In the genomic region with DNA sequence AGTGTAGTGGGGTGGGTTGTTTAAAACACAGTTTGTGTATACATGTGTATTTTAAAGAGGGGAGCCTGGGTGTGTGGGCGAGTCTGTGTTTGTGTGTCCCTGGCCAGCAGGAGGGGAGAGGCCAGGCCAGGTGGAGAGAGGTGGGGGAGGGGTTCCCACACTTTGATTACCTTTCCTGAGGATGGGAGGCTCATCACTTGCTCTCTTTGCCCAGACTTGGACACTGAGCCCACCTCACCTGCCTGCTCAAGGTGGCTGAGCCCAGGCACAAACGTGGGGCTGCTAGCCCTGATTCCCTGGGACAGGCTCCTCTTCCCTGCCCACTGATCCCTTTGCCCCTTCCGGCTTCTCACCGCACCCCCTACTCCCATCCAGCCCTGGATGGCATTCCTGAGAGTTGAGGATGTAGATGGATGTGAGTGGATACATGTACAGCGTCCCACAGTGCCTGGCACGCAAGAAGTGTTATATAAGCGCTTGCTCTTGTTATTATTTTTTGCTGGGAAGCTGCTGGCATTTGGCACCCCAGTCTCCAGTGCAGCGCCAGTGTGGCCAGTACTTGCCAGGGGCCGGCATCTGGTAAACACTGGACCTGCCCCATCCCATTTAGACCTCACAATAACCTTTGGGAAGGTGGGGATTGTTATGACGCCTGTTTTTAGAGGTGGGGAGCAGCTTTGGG, we compare ENCODE assay signal across 8 cellular contexts. TPM values are rescaled to one million over a fixed set of nuclear protein-coding genes. Genes with fewer than 3 reads are reported as not detected.
A peak's percentile ranks its signal among the peaks of the same experiment; 100 is the strongest.
DNase-seq lines count a peak whose midpoint lies in the region; ATAC-seq, FAIRE-seq and TF ChIP-seq lines count a peak whose summit lies in the region.

No MANE protein-coding gene starts in this region.

- H3K4me1 ChIP-seq in ascending aorta: peaks cover 10 to 14% of the 10 kb centered on the region in 2 donors
- peaks cover 57% of the 10 kb centered on the region for H3K4me1 ChIP-seq in HepG2 (ENCODE audit: insufficient read depth, low read length)
- H3K4me1 ChIP-seq in thymus (ENCODE audit: control insufficient read depth, insufficient read depth, low read length): peaks cover 7% of the 10 kb centered on the region

- H3K79me2 ChIP-seq in HepG2 (ENCODE audit: insufficient read depth, low read length): peaks cover 25% of the 10 kb centered on the region

- H3K36me3 ChIP-seq in ascending aorta (peaks cover 17 to 38% of the 10 kb centered on the region in 2 donors), HepG2 (replicated peaks in 1 of 2; ENCODE audit: control insufficient read depth in 1 of 2, insufficient read depth in 2 of 2, low read length in 2 of 2) (peaks cover 1 to 14% of the 10 kb centered on the region in 2 experiments; a peak in 2 of 5 replicates), thymus (ENCODE audit: control insufficient read depth, insufficient read depth) (no peaks in the 10 kb centered on the region)

- no peaks in the 10 kb centered on the region for H3K9me3 ChIP-seq in ascending aorta
- no peaks in the 10 kb centered on the region for H3K9me3 ChIP-seq in HepG2 (ENCODE audit: low read length)
- H3K9me3 ChIP-seq in thymus (ENCODE audit: control insufficient read depth): no peaks in the 10 kb centered on the region

- DNase-seq in Right ventricle myocardium superior (no peak), left cardiac atrium (no peak), ascending aorta (ENCODE audit: low spot score in 2 of 2) (no peak), HepG2 (ENCODE audit: low spot score) (no peak), ecto neural progenitor cell (ENCODE audit: low spot score) (no peak)
- DNase-seq in activated CD8-positive, alpha-beta memory T cell treated with anti-CD3 and anti-CD28 coated beads, Interleukin-2, amount 50 U/mL, for 48 hours: no peak

- peak; percentile 1 for ATAC-seq in Right ventricle myocardium superior (ENCODE audit: poor library complexity)
- no peak for ATAC-seq in left cardiac atrium
- no peak for ATAC-seq in HepG2
- no peak for ATAC-seq in HG02973 (IDR thresholded peaks at IDR 0.05; ENCODE audit: unreplicated experiment)

- 68% methylated on average over 10 of the region's 10 CpGs for WGBS in HepG2 (ENCODE audit: low lambda C conversion rate)
- WGBS in thymus: 90% methylated on average over 10 of the region's 10 CpGs

- H3K4me3 ChIP-seq in ascending aorta (peak overlapping the region; percentile 99), HepG2 (replicated peaks in 1 of 3; ENCODE audit: insufficient read depth in 1 of 3, low read depth in 2 of 3, low read length in 3 of 3) (peak overlapping the region; percentile 80 to 99 (median 95)), thymus (ENCODE audit: low read length) (peak overlapping the region; percentile 72)

- peak in 1 of 2 experiments; percentile 64; a peak in 2 of 4 replicates for TF ChIP-seq POLR2A in HepG2 (IDR thresholded peaks at IDR 0.05; ENCODE audit: insufficient read depth in 1 of 2, low read depth in 2 of 2, low read length in 2 of 2)

- POLR2A ChIA-PET in HepG2 (lab: Yijun Ruan, JAX): interaction anchor here (0.6 to 2.5 kb wide), 8 partner anchors 15 to 271 kb away, joined by 3 to 9 read pairs (median 3); no protein-coding TSS in a partner anchor

- H4K20me1 ChIP-seq in HepG2 (ENCODE audit: insufficient read depth, low read length): peaks cover 35% of the 10 kb centered on the region

- no peak for TF ChIP-seq RAD21 in HepG2 (CRISPR knock-in tag; IDR thresholded peaks at IDR 0.05)

- H2AFZ ChIP-seq in HepG2 (ENCODE audit: low read length): no peak overlapping the region

- H3K27me3 ChIP-seq in ascending aorta (no peaks in the 10 kb centered on the region), HepG2 (ENCODE audit: control insufficient read depth in 1 of 2, insufficient read depth in 2 of 2, low read length in 2 of 2) (no peaks in the 10 kb centered on the region; a peak in 2 of 5 replicates), thymus (ENCODE audit: control insufficient read depth, insufficient read depth) (no peaks in the 10 kb centered on the region)

- CTCF ChIA-PET in HepG2 (lab: Yijun Ruan, JAX; ENCODE audit: low intra/inter-chr PET ratio, low total read pairs): no interaction called here

- in situ Hi-C loops in HepG2 (cut with HindIII; ENCODE audit: extremely low pct_ligation_motif_present, low pct_unique_long_range_greater_than_20kb): loop anchor here (5.0 kb wide), 1 partner anchor 79 kb away; no protein-coding TSS in a partner anchor

- TF ChIP-seq EP300 in HepG2 (IDR thresholded peaks at IDR 0.05; ENCODE audit: low read depth in 2 of 2, low read length in 2 of 2): no peak
- no peak for TF ChIP-seq EP300 in HepG2 (CRISPR knock-in tag; IDR thresholded peaks at IDR 0.05; ENCODE audit: borderline replicate concordance)

- FAIRE-seq in HepG2 (lab: Jason Lieb, UNC): no peak

- peak overlapping the region; percentile 99 to 100 for H3K27ac ChIP-seq in ascending aorta
- peak overlapping the region; percentile 79 for H3K27ac ChIP-seq in HepG2 (ENCODE audit: extremely low read length, insufficient read depth, low read length)
- H3K27ac ChIP-seq in thymus (ENCODE audit: low read depth): no peak overlapping the region

- TF ChIP-seq CTCF in ascending aorta (IDR thresholded peaks at IDR 0.05) (no peak), HepG2 (CRISPR knock-in tag; IDR thresholded peaks at IDR 0.05) (no peak)

- intact Hi-C loops in Right ventricle myocardium superior (cut with DNase I): loop anchor here (5.0 kb wide), 3 partner anchors 79 to 204 kb away; no protein-coding TSS in a partner anchor
- intact Hi-C loops in left cardiac atrium (cut with DNase I): loop anchor here (5.0 to 10.0 kb wide), 5 partner anchors 81 to 204 kb away; no protein-coding TSS in a partner anchor
- intact Hi-C loops in ascending aorta (cut with DNase I): loop anchor here (5.0 kb wide), 1 partner anchor 129 kb away; no protein-coding TSS in a partner anchor
- intact Hi-C loops in HepG2 (cut with micrococcal nuclease; ENCODE audit: unreplicated experiment): loop anchor here (5.0 to 10.0 kb wide), 2 partner anchors 51 to 204 kb away; no protein-coding TSS in a partner anchor

- peak overlapping the region; percentile 100 for H3K4me2 ChIP-seq in HepG2 (ENCODE audit: low read depth, low read length)

- BruUV-seq in HepG2 (replicated peaks; lab: Mats Ljungman, UMichigan): no TSS peak

- peak overlapping the region; percentile 97 for H3K9ac ChIP-seq in HepG2 (ENCODE audit: insufficient read depth, low read depth, low read length)

TF ChIP-seq in HepG2, 621 proteins besides CTCF, POLR2A, EP300 and RAD21 (continues in another document):
- no peak for TF ChIP-seq TBP (CRISPR knock-in tag; IDR thresholded peaks at IDR 0.05)

RNA-seq across cellular contexts. Expression of gene CEBPB, which starts 2.7 kb away (rescaled TPM):
- total RNA-seq in Right ventricle myocardium superior: 57.3 TPM
- 100 to 1,000 TPM in 1 of 2 donors, 10 to 100 TPM in 1; 73.2 to 111 TPM for total RNA-seq in left cardiac atrium
- total RNA-seq in ascending aorta: 360 TPM
- 12.1 and 18.5 TPM in 2 replicates for total RNA-seq in HepG2 (2016; rRNA removed; fragmentation: Illumina TruSeq; extraction: Trizol)
- total RNA-seq in HepG2 (2016; cell fraction: cytosol; rRNA removed; fragmentation: Illumina TruSeq; extraction: Trizol; ENCODE audit: low read depth): 9.1 and 9.9 TPM in 2 replicates
- total RNA-seq in HepG2 (2016; cell fraction: insoluble cytoplasmic fraction; rRNA removed; fragmentation: Illumina TruSeq; extraction: Trizol): 11.0 and 17.4 TPM in 2 replicates
- total RNA-seq in HepG2 (2016; cell fraction: membrane; rRNA removed; fragmentation: Illumina TruSeq; extraction: Trizol): 19.9 and 21.0 TPM in 2 replicates
- 8.1 and 9.8 TPM in 2 replicates for total RNA-seq in HepG2 (2016; cell fraction: nucleus; rRNA removed; fragmentation: Illumina TruSeq; extraction: Trizol)
- 28.2 and 43.0 TPM in 2 replicates for polyA plus RNA-seq in HepG2 (2011; rRNA removed)
- 31.3 and 41.1 TPM in 2 replicates for polyA plus RNA-seq in HepG2 (2011; cell fraction: cytosol; rRNA removed)
- polyA plus RNA-seq in HepG2 (2011; cell fraction: nucleus; rRNA removed): 47.8 and 49.8 TPM in 2 replicates
- polyA plus RNA-seq in HepG2 (2012): 33.9 and 49.4 TPM in 2 replicates
- polyA plus RNA-seq in HepG2 (2016; cell fraction: cytosol; fragmentation: Illumina TruSeq; extraction: Trizol; ENCODE audit: low read depth): 8.7 and 9.3 TPM in 2 replicates
- polyA plus RNA-seq in HepG2 (2016; cell fraction: insoluble cytoplasmic fraction; fragmentation: Illumina TruSeq; extraction: Trizol; ENCODE audit: low read depth): 24.7 and 26.6 TPM in 2 replicates
- 16.8 and 19.0 TPM in 2 replicates for polyA plus RNA-seq in HepG2 (2016; cell fraction: membrane; fragmentation: Illumina TruSeq; extraction: Trizol; ENCODE audit: low read depth)
- polyA plus RNA-seq in HepG2 (2016; cell fraction: nucleus; fragmentation: Illumina TruSeq; extraction: Trizol; ENCODE audit: insufficient read depth, low read depth): 21.1 and 24.6 TPM in 2 replicates
- 12.1 and 28.5 TPM in 2 replicates for polyA minus RNA-seq in HepG2 (2011; rRNA and poly(A)+ RNA removed; ENCODE audit: low replicate concordance)
- 56.9 and 63.6 TPM in 2 replicates for polyA minus RNA-seq in HepG2 (2011; cell fraction: cytosol; rRNA and poly(A)+ RNA removed)
- polyA minus RNA-seq in HepG2 (2011; cell fraction: nucleus; rRNA and poly(A)+ RNA removed): 21.4 and 26.7 TPM in 2 replicates
- 42.9 TPM for polyA plus RNA-seq in thymus

RNA-seq across cellular contexts. Expression of gene PEDS1, which starts 39.8 kb away (rescaled TPM):
- total RNA-seq in Right ventricle myocardium superior (25.9 TPM), left cardiac atrium (10 to 100 TPM; 17.7 to 21.8 TPM), ascending aorta (23.9 TPM), HepG2 (2016; rRNA removed; fragmentation: Illumina TruSeq; extraction: Trizol) (21.4 and 30.5 TPM in 2 replicates)
- 17.9 and 19.8 TPM in 2 replicates for total RNA-seq in HepG2 (2016; cell fraction: cytosol; rRNA removed; fragmentation: Illumina TruSeq; extraction: Trizol; ENCODE audit: low read depth)
- total RNA-seq in HepG2 (2016; cell fraction: insoluble cytoplasmic fraction; rRNA removed; fragmentation: Illumina TruSeq; extraction: Trizol): 16.4 and 29.4 TPM in 2 replicates
- 40.2 and 46.0 TPM in 2 replicates for total RNA-seq in HepG2 (2016; cell fraction: membrane; rRNA removed; fragmentation: Illumina TruSeq; extraction: Trizol)
- total RNA-seq in HepG2 (2016; cell fraction: nucleus; rRNA removed; fragmentation: Illumina TruSeq; extraction: Trizol): 19.8 and 24.1 TPM in 2 replicates
- polyA plus RNA-seq in HepG2 (2011; rRNA removed) (93.9 and 105 TPM in 2 replicates), thymus (26.5 TPM)
- polyA plus RNA-seq in HepG2 (2011; cell fraction: cytosol; rRNA removed): 58.6 and 81.5 TPM in 2 replicates
- 45.3 and 46.9 TPM in 2 replicates for polyA plus RNA-seq in HepG2 (2011; cell fraction: nucleus; rRNA removed)
- polyA plus RNA-seq in HepG2 (2012): 29.0 and 44.1 TPM in 2 replicates
- 31.6 and 35.7 TPM in 2 replicates for polyA plus RNA-seq in HepG2 (2016; cell fraction: cytosol; fragmentation: Illumina TruSeq; extraction: Trizol; ENCODE audit: low read depth)
- polyA plus RNA-seq in HepG2 (2016; cell fraction: insoluble cytoplasmic fraction; fragmentation: Illumina TruSeq; extraction: Trizol; ENCODE audit: low read depth): 33.1 and 37.1 TPM in 2 replicates
- polyA plus RNA-seq in HepG2 (2016; cell fraction: membrane; fragmentation: Illumina TruSeq; extraction: Trizol; ENCODE audit: low read depth): 65.7 and 67.3 TPM in 2 replicates
- 60.4 and 64.9 TPM in 2 replicates for polyA plus RNA-seq in HepG2 (2016; cell fraction: nucleus; fragmentation: Illumina TruSeq; extraction: Trizol; ENCODE audit: insufficient read depth, low read depth)
- 171 and 190 TPM in 2 replicates for polyA minus RNA-seq in HepG2 (2011; rRNA and poly(A)+ RNA removed; ENCODE audit: low replicate concordance)
- 44.9 and 49.0 TPM in 2 replicates for polyA minus RNA-seq in HepG2 (2011; cell fraction: cytosol; rRNA and poly(A)+ RNA removed)
- 12.5 and 14.5 TPM in 2 replicates for polyA minus RNA-seq in HepG2 (2011; cell fraction: nucleus; rRNA and poly(A)+ RNA removed)
